In genomic region chr1:185281245-185281644, GRCh38 we compare ENCODE assay signal across 10 cellular contexts. TPM values are rescaled to one million over a fixed set of nuclear protein-coding genes. Genes with fewer than 3 reads are reported as not detected.
DNase-seq lines count a peak whose midpoint lies in the region; ATAC-seq lines count a peak whose summit lies in the region.
"Had no signal": no experiment of that assay in that cellular context is flagged by ENCODE, and none has a peak within 500 bp of the region (broad histone marks: within the 10 kb centered on the region; RNA-seq: fewer than 3 reads in every experiment).

No MANE protein-coding gene starts in this region.

- POLR2A ChIA-PET in T-cell (lab: Charles Lee), result interaction anchor here (0.7 to 2.3 kb wide), 8 partner anchors 10 to 288 kb away, joined by 3 to 13 read pairs (median 4); partner anchors contain the start of gene IVNS1ABP (in 1 of the 2)

- H3K27me3 Mint-ChIP-seq in activated CD8-positive, alpha-beta memory T cell treated with anti-CD3 and anti-CD28 coated beads, Interleukin-2, amount 10 ng/mL, durations not matched to agents 7 days and 5 days, result no peaks in the 10 kb centered on the region
- no peaks in the 10 kb centered on the region for H3K27me3 Mint-ChIP-seq in T-cell
- H3K27me3 Mint-ChIP-seq in stimulated activated naive B cell treated with anti-CD40 and anti-IgM and Interleukin-4, amounts not matched to agents 10 μg/mL and 1 μg/mL and 100 μg/mL, for 72 hours, result no peaks in the 10 kb centered on the region

- peaks cover 15% of the 10 kb centered on the region for H3K4me1 Mint-ChIP-seq in activated CD8-positive, alpha-beta memory T cell treated with anti-CD3 and anti-CD28 coated beads, Interleukin-2, amount 10 ng/mL, durations not matched to agents 7 days and 5 days
- H3K4me1 Mint-ChIP-seq in T-cell, result peaks cover 68 to 69% (median 68%) of the 10 kb centered on the region in 3 donors
- H3K4me1 Mint-ChIP-seq in stimulated activated naive B cell treated with anti-CD40 and anti-IgM and Interleukin-4, amounts not matched to agents 10 μg/mL and 1 μg/mL and 100 μg/mL, for 72 hours, result peaks cover 1 to 11% of the 10 kb centered on the region in 2 donors

- H3K9me3 Mint-ChIP-seq in activated CD8-positive, alpha-beta memory T cell treated with anti-CD3 and anti-CD28 coated beads, Interleukin-2, amount 10 ng/mL, durations not matched to agents 7 days and 5 days (ENCODE audit: low read depth), result no peaks in the 10 kb centered on the region
- H3K9me3 Mint-ChIP-seq in T-cell, result peaks cover 4 to 12% (median 7%) of the 10 kb centered on the region in 3 donors
- H3K9me3 Mint-ChIP-seq in stimulated activated naive B cell treated with anti-CD40 and anti-IgM and Interleukin-4, amounts not matched to agents 10 μg/mL and 1 μg/mL and 100 μg/mL, for 72 hours, result no peaks in the 10 kb centered on the region
- H3K9me3 Mint-ChIP-seq: GM23338 had no signal

- peaks cover 8% of the 10 kb centered on the region for H3K36me3 Mint-ChIP-seq in activated CD8-positive, alpha-beta memory T cell treated with anti-CD3 and anti-CD28 coated beads, Interleukin-2, amount 10 ng/mL, durations not matched to agents 7 days and 5 days
- H3K36me3 Mint-ChIP-seq in T-cell, result peaks cover 27% of the 10 kb centered on the region
- H3K36me3 Mint-ChIP-seq in stimulated activated naive B cell treated with anti-CD40 and anti-IgM and Interleukin-4, amounts not matched to agents 10 μg/mL and 1 μg/mL and 100 μg/mL, for 72 hours, result peaks cover 14 to 24% of the 10 kb centered on the region in 2 donors

- H3K27ac Mint-ChIP-seq in activated CD8-positive, alpha-beta memory T cell treated with anti-CD3 and anti-CD28 coated beads, Interleukin-2, amount 10 ng/mL, durations not matched to agents 7 days and 5 days, result peak overlapping the region; percentile 63
- H3K27ac Mint-ChIP-seq in T-cell, result peak overlapping the region; percentile 99 to 100
- no peak overlapping the region for H3K27ac Mint-ChIP-seq in stimulated activated naive B cell treated with anti-CD40 and anti-IgM and Interleukin-4, amounts not matched to agents 10 μg/mL and 1 μg/mL and 100 μg/mL, for 72 hours
- H3K27ac Mint-ChIP-seq: GM23338 had no signal

- ATAC-seq in activated CD8-positive, alpha-beta memory T cell treated with anti-CD3 and anti-CD28 coated beads, Interleukin-2, amount 10 ng/mL, durations not matched to agents 7 days and 5 days, result peak; percentile 66
- peak; percentile 59 for ATAC-seq in HG02884 (IDR thresholded peaks at IDR 0.05; ENCODE audit: unreplicated experiment)
- peak; percentile 93 to 97 (median 96) for ATAC-seq in T-cell (replicated peaks in 1 of 4)
- ATAC-seq in stimulated activated naive B cell treated with anti-CD40 and anti-IgM and Interleukin-4, amounts not matched to agents 10 μg/mL and 1 μg/mL and 100 μg/mL, for 72 hours (replicated peaks), result peak; percentile 74 to 80
- ATAC-seq: GM23338 had no signal

- no peak for DNase-seq in activated CD8-positive, alpha-beta memory T cell treated with anti-CD3 and anti-CD28 coated beads, Interleukin-2, amount 10 ng/mL, durations not matched to agents 7 days and 5 days
- DNase-seq in activated CD8-positive, alpha-beta memory T cell treated with anti-CD3 and anti-CD28 coated beads, Interleukin-2, amount 50 U/mL, for 48 hours, result no peak
- peak in 30 of 34 experiments; percentile 9 to 63 (median 25) for DNase-seq in T-cell
- DNase-seq in stimulated activated naive B cell treated with anti-CD40 and anti-IgM and Interleukin-4, amounts not matched to agents 10 μg/mL and 1 μg/mL and 100 μg/mL, for 72 hours, result no peak
- DNase-seq in DMS79 treated with DMSO at 0.1 percent for 48 hours (lab: John Stamatoyannopoulos, UW), result no peak
- DNase-seq in AG08396 (ENCODE audit: low spot score), result no peak
- no peak for DNase-seq in DMS153 treated with DMSO at 0.1 percent for 48 hours (lab: John Stamatoyannopoulos, UW; ENCODE audit: unreplicated experiment)
- DNase-seq: NCI-H2171 treated with DMSO at 0.1 percent for 48 hours had no signal

- CTCF ChIA-PET in activated CD8-positive, alpha-beta memory T cell treated with anti-CD3 and anti-CD28 coated beads, Interleukin-2, amount 10 ng/mL, durations not matched to agents 7 days and 5 days (lab: Charles Lee), result interaction anchor here (1.0 to 1.3 kb wide), 2 partner anchors 111 to 400 kb away, joined by 3 read pairs; no protein-coding TSS in a partner anchor
- CTCF ChIA-PET in T-cell (lab: Charles Lee), result interaction anchor here (0.7 to 2.2 kb wide), 6 partner anchors 14 to 44 kb away, joined by 3 to 5 read pairs (median 4); partner anchors contain the start of gene IVNS1ABP (in 1 of the 2)

- no peak overlapping the region for H3K4me3 Mint-ChIP-seq in activated CD8-positive, alpha-beta memory T cell treated with anti-CD3 and anti-CD28 coated beads, Interleukin-2, amount 10 ng/mL, durations not matched to agents 7 days and 5 days
- H3K4me3 Mint-ChIP-seq in T-cell, result peak overlapping the region; percentile 62 to 80 (median 68)
- no peak overlapping the region for H3K4me3 Mint-ChIP-seq in stimulated activated naive B cell treated with anti-CD40 and anti-IgM and Interleukin-4, amounts not matched to agents 10 μg/mL and 1 μg/mL and 100 μg/mL, for 72 hours
- H3K4me3 Mint-ChIP-seq: GM23338 had no signal

RNA-seq across cellular contexts. Expression of gene IVNS1ABP, which starts 35.8 kb away (rescaled TPM):
- 100 to 1,000 TPM; 251 to 509 TPM for total RNA-seq in activated CD8-positive, alpha-beta memory T cell treated with anti-CD3 and anti-CD28 coated beads, Interleukin-2, amount 10 ng/mL, durations not matched to agents 7 days and 5 days
- 100 to 1,000 TPM; 125 to 292 (median 136) TPM for total RNA-seq in T-cell

Comparison
In these comparisons a context has a peak if more than half of its experiments do, and no peak if none do; other contexts are left out.
1. DNase-seq: peak in T-cell (30 of 34); none in activated CD8-positive, alpha-beta memory T cell treated with anti-CD3 and anti-CD28 coated beads, Interleukin-2, amount 10 ng/mL, durations not matched to agents 7 days and 5 days (single experiment), activated CD8-positive, alpha-beta memory T cell treated with anti-CD3 and anti-CD28 coated beads, Interleukin-2, amount 50 U/mL, for 48 hours (single experiment), stimulated activated naive B cell treated with anti-CD40 and anti-IgM and Interleukin-4, amounts not matched to agents 10 μg/mL and 1 μg/mL and 100 μg/mL, for 72 hours (single experiment), DMS79 treated with DMSO at 0.1 percent for 48 hours (single experiment), AG08396 (single experiment) and DMS153 treated with DMSO at 0.1 percent for 48 hours (single experiment).
2. H3K4me3 Mint-ChIP-seq: peak in T-cell (3 of 3); none in activated CD8-positive, alpha-beta memory T cell treated with anti-CD3 and anti-CD28 coated beads, Interleukin-2, amount 10 ng/mL, durations not matched to agents 7 days and 5 days (single experiment) and stimulated activated naive B cell treated with anti-CD40 and anti-IgM and Interleukin-4, amounts not matched to agents 10 μg/mL and 1 μg/mL and 100 μg/mL, for 72 hours (0 of 2).
3. Peak in every context shown above with its lines, with median percentiles within 50 percentile points of each other: ATAC-seq.